8 cellular contexts compared by ENCODE assay signal in genomic region chr12:19288603-19289244, GRCh38.
DNase-seq lines count a peak whose midpoint lies in the region; ATAC-seq and TF ChIP-seq lines count a peak whose summit lies in the region.

No MANE protein-coding gene starts in this region.

- H3K4me3 ChIP-seq in BJ (ENCODE audit: low read depth, low read length) (no peak overlapping the region), astrocyte of the spinal cord (ENCODE audit: low read depth, low read length) (no peak overlapping the region)

- CTCF ChIA-PET in BJ (lab: Yijun Ruan, JAX) = interaction anchor here (0.7 to 1.1 kb wide), 6 partner anchors 11 to 416 kb away, joined by 3 to 7 read pairs (median 4); no protein-coding TSS in a partner anchor
- CTCF ChIA-PET in activated CD4-positive, alpha-beta T cell treated with anti-CD3 and anti-CD28 coated beads for 36 hours (lab: Charles Lee) = interaction anchor here (0.6 to 1.7 kb wide), 10 partner anchors 10 to 455 kb away, joined by 3 read pairs; no protein-coding TSS in a partner anchor

- in situ Hi-C loops in astrocyte of the spinal cord (cut with HindIII; ENCODE audit: low sequenced_read_pairs) = no loop called here

- peak; percentile 80 for ATAC-seq in GM19351 (IDR thresholded peaks at IDR 0.05; ENCODE audit: unreplicated experiment)
- no peak for ATAC-seq in activated CD4-positive, alpha-beta T cell treated with anti-CD3 and anti-CD28 coated beads for 36 hours
- ATAC-seq in GM18873 (IDR thresholded peaks at IDR 0.05; ENCODE audit: low FRiP score, unreplicated experiment) = no peak

- H3K36me3 ChIP-seq in BJ (ENCODE audit: control insufficient read depth, insufficient read depth, low read length) = peaks cover 2% of the 10 kb centered on the region; the same call in 1 of the 2 replicates

- no peaks in the 10 kb centered on the region for H3K9me3 Mint-ChIP-seq in activated CD4-positive, alpha-beta T cell treated with anti-CD3 and anti-CD28 coated beads for 36 hours (ENCODE audit: low read depth)

- H3K4me3 Mint-ChIP-seq in activated CD4-positive, alpha-beta T cell treated with anti-CD3 and anti-CD28 coated beads for 36 hours = no peak overlapping the region

- POLR2A ChIA-PET in BJ (lab: Charles Lee) = no interaction called here
- POLR2A ChIA-PET in activated CD4-positive, alpha-beta T cell treated with anti-CD3 and anti-CD28 coated beads for 36 hours (lab: Charles Lee) = no interaction called here

- H3K36me3 Mint-ChIP-seq in activated CD4-positive, alpha-beta T cell treated with anti-CD3 and anti-CD28 coated beads for 36 hours (ENCODE audit: low read depth) = no peaks in the 10 kb centered on the region

- TF ChIP-seq CTCF in BJ (IDR thresholded peaks at IDR 0.05; ENCODE audit: insufficient read depth, low read depth, low read length) = peak; percentile 55
- TF ChIP-seq CTCF in astrocyte of the spinal cord (IDR thresholded peaks at IDR 0.05; ENCODE audit: low read depth, low read length) = peak; percentile 62

- no peaks in the 10 kb centered on the region for H3K4me1 Mint-ChIP-seq in activated CD4-positive, alpha-beta T cell treated with anti-CD3 and anti-CD28 coated beads for 36 hours

- no peaks in the 10 kb centered on the region for H3K27me3 ChIP-seq in BJ (ENCODE audit: control insufficient read depth, insufficient read depth, low read length)

- DNase-seq in BJ (ENCODE audit: low read depth) = no peak
- peak; percentile 67 for DNase-seq in NCI-H1694 (lab: John Stamatoyannopoulos, UW)
- peak; percentile 60 for DNase-seq in astrocyte of the spinal cord (ENCODE audit: low read depth, low spot score)
- DNase-seq in kidney glomerular epithelial cell (lab: John Stamatoyannopoulos, UW) = peak; percentile 45
- DNase-seq in putamen (ENCODE audit: low spot score) = no peak
- DNase-seq in activated CD4-positive, alpha-beta T cell treated with anti-CD3 and anti-CD28 coated beads for 36 hours = no peak

- H3K27me3 Mint-ChIP-seq in activated CD4-positive, alpha-beta T cell treated with anti-CD3 and anti-CD28 coated beads for 36 hours = no peaks in the 10 kb centered on the region

- intact Hi-C loops in activated CD4-positive, alpha-beta T cell treated with anti-CD3 and anti-CD28 coated beads for 36 hours (cut with DNase I, micrococcal nuclease) = loop anchor here in 1 of 2 experiments (2.0 to 5.0 kb wide), 3 partner anchors 106 to 1036 kb away; no protein-coding TSS in a partner anchor

- H3K27ac Mint-ChIP-seq in activated CD4-positive, alpha-beta T cell treated with anti-CD3 and anti-CD28 coated beads for 36 hours = no peak overlapping the region

Comparison
In these comparisons a context has a peak if more than half of its experiments do, and no peak if none do; other contexts are left out.
1. DNase-seq: peak in NCI-H1694 (single experiment), astrocyte of the spinal cord (single experiment) and kidney glomerular epithelial cell (single experiment); none in BJ (single experiment), putamen (single experiment) and activated CD4-positive, alpha-beta T cell treated with anti-CD3 and anti-CD28 coated beads for 36 hours (single experiment).